9 cellular contexts compared by ENCODE assay signal in the genomic region with DNA sequence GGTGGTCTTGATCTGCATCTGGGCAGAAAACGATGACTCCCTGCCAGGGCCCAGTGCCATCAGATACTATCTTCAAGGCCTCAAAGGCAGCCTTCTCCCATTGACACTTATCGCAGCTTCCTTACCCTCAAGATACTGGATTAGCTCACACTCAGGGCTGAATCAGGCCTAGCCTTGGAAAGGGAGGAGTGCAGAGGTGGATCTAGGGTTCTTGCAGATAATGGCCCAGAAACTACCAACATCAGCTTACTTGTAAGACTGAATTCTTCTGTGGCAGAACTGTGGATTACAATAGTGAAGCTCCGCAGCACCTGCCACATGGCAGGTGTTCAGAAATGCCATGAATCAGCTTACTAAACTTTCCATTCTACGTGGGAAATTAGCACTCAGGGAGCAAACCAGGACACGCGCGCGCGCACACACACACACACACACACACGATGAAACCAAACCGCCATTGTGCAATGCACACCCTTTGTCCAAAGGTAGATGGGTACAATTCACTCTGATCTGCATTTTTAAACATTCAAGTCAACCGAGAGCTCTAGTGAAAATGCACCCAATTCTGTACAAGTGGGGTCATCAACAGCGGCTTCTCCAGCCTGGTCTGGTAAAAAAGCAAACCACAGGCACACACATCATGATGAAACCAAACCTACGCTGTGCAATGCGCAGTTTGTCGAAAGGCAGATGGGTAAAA. TPM values are rescaled to one million over a fixed set of nuclear protein-coding genes. Genes with fewer than 3 reads are reported as not detected.
A peak's percentile ranks its signal among the peaks of the same experiment; 100 is the strongest.
DNase-seq lines count a peak whose midpoint lies in the region; ATAC-seq, FAIRE-seq and TF ChIP-seq lines count a peak whose summit lies in the region.
"Had no signal": no experiment of that assay in that cellular context is flagged by ENCODE, and none has a peak within 500 bp of the region (broad histone marks: within the 10 kb centered on the region; RNA-seq: fewer than 3 reads in every experiment).

No MANE protein-coding gene starts in this region.

- no peaks in the 10 kb centered on the region for H4K20me1 ChIP-seq in H1 (replicated peaks in 1 of 2; ENCODE audit: control insufficient read depth in 1 of 2, insufficient read depth in 2 of 2, low read length in 2 of 2)

- H3K79me2 ChIP-seq in H1 (ENCODE audit: control insufficient read depth in 1 of 2, insufficient read depth in 2 of 2, low read length in 2 of 2): peaks cover 8 to 42% of the 10 kb centered on the region in 2 experiments

- H2AFZ ChIP-seq in H1 (ENCODE audit: low read length): no peak overlapping the region

- 48% methylated on average over 16 of the region's 16 CpGs; no CpG with 5 or more reads in 1 of the 2 experiments for WGBS in H1 (ENCODE audit: extremely low coverage in 1 of 2, insufficient coverage in 1 of 2, insufficient read length in 1 of 2, insufficient replicate concordance in 2 of 2, low coverage in 1 of 2, low lambda C conversion rate in 2 of 2, missing lambda C conversion rate in 1 of 2), 2 experiments

- H3K56ac ChIP-seq in H1 (replicated peaks; ENCODE audit: insufficient read length, low read depth, low read length): no peak overlapping the region

- no peak overlapping the region for H2BK12ac ChIP-seq in H1 (ENCODE audit: low read depth, low read length)

- H3K4me1 ChIP-seq in Panc1 (ENCODE audit: control insufficient read depth, insufficient read depth, low read length) (peaks cover 13% of the 10 kb centered on the region), H1 (replicated peaks in 1 of 4; ENCODE audit: control insufficient read depth in 3 of 4, insufficient read depth in 4 of 4, low read length in 3 of 4) (peaks cover 0 to 9% (median 1%) of the 10 kb centered on the region in 4 experiments; a peak in 4 of 7 replicates)

- no peak overlapping the region for H3K18ac ChIP-seq in H1 (ENCODE audit: extremely low read depth, low read length)

- no TSS peak for BruUV-seq in Panc1 (replicated peaks; lab: Mats Ljungman, UMichigan)

- CTCF ChIA-PET in Panc1 (lab: Charles Lee): interaction anchor here (1.9 kb wide), 1 partner anchor 18 kb away, joined by 8 read pairs; no protein-coding TSS in a partner anchor
- CTCF ChIA-PET in H1 (lab: Charles Lee; ENCODE audit: partially characterized antibody): interaction anchor here (0.6 to 2.9 kb wide), 8 partner anchors 9 to 502 kb away, joined by 3 to 30 read pairs (median 3); no protein-coding TSS in a partner anchor

- no peak overlapping the region for H3K14ac ChIP-seq in H1 (ENCODE audit: insufficient read length)

- H2BK5ac ChIP-seq in H1 (ENCODE audit: low read depth, low read length): no peak overlapping the region

- H2BK20ac ChIP-seq in H1 (ENCODE audit: low read length): no peak overlapping the region

- no peak for TF ChIP-seq CTCF in Panc1 (IDR thresholded peaks at IDR 0.05)
- TF ChIP-seq CTCF in H1 (IDR thresholded peaks at IDR 0.05; ENCODE audit: control extremely low read depth in 1 of 3, insufficient read depth in 1 of 3, low read depth in 1 of 3, low read length in 3 of 3): no peak
- no peak for TF ChIP-seq CTCF in natural killer cell (IDR thresholded peaks at IDR 0.05)

- no peak overlapping the region for H4K8ac ChIP-seq in H1 (ENCODE audit: extremely low read depth, insufficient read depth, low read length)

- no peaks in the 10 kb centered on the region for H3K27me3 Mint-ChIP-seq in activated T-cell treated with anti-CD3 and anti-CD28 coated beads, Interleukin-2, amount 50 U/mL, for 4 hours (ENCODE audit: low read depth)
- no peaks in the 10 kb centered on the region for H3K27me3 Mint-ChIP-seq in natural killer cell (ENCODE audit: low read depth in 2 of 2)

- no peak for DNase-seq in activated T-cell treated with anti-CD3 and anti-CD28 coated beads, Interleukin-2, amount 50 U/mL, for 4 hours
- no peak for DNase-seq in activated T-cell treated with anti-CD3 and anti-CD28 coated beads for 4 hours
- no peak for DNase-seq in Panc1 (ENCODE audit: low read depth, low spot score)
- DNase-seq in H1 (ENCODE audit: low read depth in 1 of 2, low spot score in 2 of 2): no peak
- DNase-seq in natural killer cell: no peak
- DNase-seq in AG20443 (ENCODE audit: low spot score): no peak
- DNase-seq in stimulated activated CD4-positive, alpha-beta T cell treated with anti-CD3 and anti-CD28 coated beads, Interleukin-4, amount 100 ng/mL, for 24 hours: no peak

- H3K9ac ChIP-seq in H1 (replicated peaks in 1 of 4; ENCODE audit: extremely low read depth in 1 of 4, low read depth in 3 of 4, low read length in 3 of 4): peak overlapping the region in 3 of 4 experiments; percentile 58 to 67 (median 64); a peak in 5 of 7 replicates

- H3K36me3 ChIP-seq in Panc1 (ENCODE audit: control insufficient read depth, insufficient read depth, low read length) (peaks cover 4% of the 10 kb centered on the region), H1 (ENCODE audit: control insufficient read depth in 2 of 4, insufficient read depth in 4 of 4, low read length in 3 of 4) (peaks cover 0 to 12% (median 5%) of the 10 kb centered on the region in 4 experiments; a peak in 5 of 8 replicates)

- H3K27ac ChIP-seq in Panc1 (ENCODE audit: low read length) (peak overlapping the region; percentile 89), H1 (ENCODE audit: low read depth, low read length) (no peak overlapping the region)

- no peak overlapping the region; the same call in 1 of the 2 replicates for H2BK15ac ChIP-seq in H1 (ENCODE audit: low read length)

- intact Hi-C loops in Panc1 (cut with micrococcal nuclease; ENCODE audit: unreplicated experiment) (no loop called here), natural killer cell (cut with micrococcal nuclease) (no loop called here)

- peak overlapping the region; percentile 53; the same call in 1 of the 2 replicates for H2AK5ac ChIP-seq in H1 (ENCODE audit: low read depth, low read length)

- peaks cover 14% of the 10 kb centered on the region for H3K23me2 ChIP-seq in H1 (ENCODE audit: low read depth, low read length)

- H3K4me1 Mint-ChIP-seq in activated T-cell treated with anti-CD3 and anti-CD28 coated beads, Interleukin-2, amount 50 U/mL, for 4 hours (ENCODE audit: low read depth): peaks cover 32% of the 10 kb centered on the region
- peaks cover 38 to 43% of the 10 kb centered on the region in 2 donors for H3K4me1 Mint-ChIP-seq in natural killer cell

- no peak for ATAC-seq in activated T-cell treated with anti-CD3 and anti-CD28 coated beads, Interleukin-2, amount 50 U/mL, for 4 hours
- ATAC-seq in Panc1 (no peak), natural killer cell (peak in 2 of 3 donors; percentile 2 to 3), GM21381 (IDR thresholded peaks at IDR 0.05; ENCODE audit: unreplicated experiment) (no peak)

- peak overlapping the region; percentile 82 to 84 for H3K4me2 ChIP-seq in H1 (ENCODE audit: insufficient read depth in 1 of 2, low read depth in 2 of 2, low read length in 2 of 2)

- no peak overlapping the region for H3K23ac ChIP-seq in H1 (ENCODE audit: insufficient read length)

- no peak for TF ChIP-seq RAD21 in H1 (IDR thresholded peaks at IDR 0.05 in 1 of 2, conservative IDR thresholded peaks at IDR 0.05 in 1 of 2; ENCODE audit: low read depth in 2 of 2, low read length in 2 of 2)

- peaks cover 11% of the 10 kb centered on the region for H3K36me3 Mint-ChIP-seq in activated T-cell treated with anti-CD3 and anti-CD28 coated beads, Interleukin-2, amount 50 U/mL, for 4 hours (ENCODE audit: insufficient read depth)
- no peaks in the 10 kb centered on the region for H3K36me3 Mint-ChIP-seq in natural killer cell

- no peaks in the 10 kb centered on the region for H3K9me3 ChIP-seq in Panc1 (ENCODE audit: control insufficient read depth, insufficient read depth, low read depth, low read length)
- H3K9me3 ChIP-seq in H1 (ENCODE audit: insufficient read depth in 2 of 2, low read depth in 1 of 2, low read length in 1 of 2): no peaks in the 10 kb centered on the region

- TF ChIP-seq POLR2A in H1 (IDR thresholded peaks at IDR 0.05; ENCODE audit: control extremely low read depth in 1 of 2, low read depth in 2 of 2, low read length in 2 of 2): no peak

- peak overlapping the region; percentile 84 to 93 for H3K4me3 ChIP-seq in Panc1 (ENCODE audit: low read depth in 2 of 2, low read length in 2 of 2)
- peak overlapping the region; percentile 83 to 98 (median 96) for H3K4me3 ChIP-seq in H1 (ENCODE audit: extremely low read depth in 1 of 4, insufficient read depth in 2 of 4, low read depth in 3 of 4, low read length in 4 of 4)

- no peak overlapping the region for H4K91ac ChIP-seq in H1 (replicated peaks; ENCODE audit: insufficient read length, low read length)

- in situ Hi-C loops in Panc1 (cut with HindIII; ENCODE audit: low pct_unique_long_range_greater_than_20kb, low sequenced_read_pairs): no loop called here

- peaks cover 6% of the 10 kb centered on the region for H3K79me1 ChIP-seq in H1 (ENCODE audit: low read depth, low read length)

- H3K9me3 Mint-ChIP-seq in activated T-cell treated with anti-CD3 and anti-CD28 coated beads, Interleukin-2, amount 50 U/mL, for 4 hours: no peaks in the 10 kb centered on the region
- no peaks in the 10 kb centered on the region for H3K9me3 Mint-ChIP-seq in natural killer cell

- POLR2A ChIA-PET in Panc1 (lab: Charles Lee): interaction anchor here (0.6 kb wide), 1 partner anchor 373 kb away, joined by 5 read pairs; no protein-coding TSS in a partner anchor
- POLR2A ChIA-PET in H1 (lab: Charles Lee; ENCODE audit: partially characterized antibody): interaction anchor here (0.9 to 1.5 kb wide), 4 partner anchors 11 to 61 kb away, joined by 3 read pairs; no protein-coding TSS in a partner anchor

- H3K27ac Mint-ChIP-seq in natural killer cell: peak overlapping the region; percentile 5 to 93

- H4K5ac ChIP-seq in H1 (ENCODE audit: insufficient read length, low read depth, low read length): no peak overlapping the region

- H3K4me3 Mint-ChIP-seq in activated T-cell treated with anti-CD3 and anti-CD28 coated beads, Interleukin-2, amount 50 U/mL, for 4 hours: peak overlapping the region; percentile 95
- H3K4me3 Mint-ChIP-seq in natural killer cell: peak overlapping the region; percentile 96

- no peak for FAIRE-seq in H1 (lab: Jason Lieb, UNC)
- FAIRE-seq: colon had no signal

- H2BK120ac ChIP-seq in H1 (replicated peaks; ENCODE audit: low read depth, low read length): no peak overlapping the region

- H3K27me3 ChIP-seq in Panc1 (ENCODE audit: control insufficient read depth, insufficient read depth, low read length) (no peaks in the 10 kb centered on the region), H1 (replicated peaks in 1 of 4; ENCODE audit: control insufficient read depth in 3 of 4, extremely low read depth in 1 of 4, insufficient read depth in 3 of 4, low read length in 3 of 4) (no peaks in the 10 kb centered on the region)

- no peak overlapping the region for H3K4ac ChIP-seq in H1 (replicated peaks; ENCODE audit: insufficient read length, low read depth, low read length)

- no peak for TF ChIP-seq EP300 in H1 (IDR thresholded peaks at IDR 0.05; ENCODE audit: borderline replicate concordance in 1 of 2, low read depth in 2 of 2, low read length in 2 of 2)

RNA-seq across cellular contexts. Expression of gene TMEM182, which starts 26.2 kb away (rescaled TPM):
- 1 to 10 TPM; 4.8 to 5.4 (median 5.0) TPM for total RNA-seq in activated T-cell treated with anti-CD3 and anti-CD28 coated beads, Interleukin-2, amount 50 U/mL, for 4 hours
- 6.2 TPM for total RNA-seq in Panc1 (2021; ENCODE audit: unreplicated experiment)
- polyA plus RNA-seq in Panc1 (2012; ENCODE audit: insufficient read length): 6.5 TPM
- 3.1 and 4.3 TPM in 2 replicates for total RNA-seq in H1 (2021; fragmentation: NEBNext Ultra II Directional; extraction: Animal tissue kit (Norgen Biotek cat#: 25700))
- 1.8 and 3.1 TPM in 2 replicates for polyA plus RNA-seq in H1 (2011; rRNA removed)
- polyA plus RNA-seq in H1 (2011; cell fraction: cytosol; rRNA removed): 2.0 TPM
- 2.5 TPM for polyA plus RNA-seq in H1 (2011; cell fraction: nucleus; rRNA removed)
- polyA plus RNA-seq in H1 (2012, experiment 1 of 2): 3.8 to 5.6 TPM (median 4.5 TPM) in 4 replicates
- polyA plus RNA-seq in H1 (2012, experiment 2 of 2): 0.67 TPM
- 2.8 TPM for polyA plus RNA-seq in H1 (2013, experiment 1 of 2)
- 2.7 TPM for polyA plus RNA-seq in H1 (2013, experiment 2 of 2)
- polyA minus RNA-seq in H1 (2011; rRNA and poly(A)+ RNA removed): 3.7 and 6.0 TPM in 2 replicates
- polyA minus RNA-seq in H1 (2011; cell fraction: cytosol; rRNA and poly(A)+ RNA removed): 2.7 TPM
- 16.3 TPM for polyA minus RNA-seq in H1 (2011; cell fraction: nucleus; rRNA and poly(A)+ RNA removed)
- total RNA-seq in natural killer cell: 1 to 10 TPM; 3.2 to 4.9 (median 4.1) TPM

Comparison
In these comparisons a context has a peak if more than half of its experiments do, and no peak if none do; other contexts are left out.
1. ATAC-seq: peak in natural killer cell (2 of 3); none in activated T-cell treated with anti-CD3 and anti-CD28 coated beads, Interleukin-2, amount 50 U/mL, for 4 hours (0 of 2), Panc1 (single experiment) and GM21381 (single experiment).